Comparison of ENCODE assay signal across 9 cellular contexts in the genomic region with DNA sequence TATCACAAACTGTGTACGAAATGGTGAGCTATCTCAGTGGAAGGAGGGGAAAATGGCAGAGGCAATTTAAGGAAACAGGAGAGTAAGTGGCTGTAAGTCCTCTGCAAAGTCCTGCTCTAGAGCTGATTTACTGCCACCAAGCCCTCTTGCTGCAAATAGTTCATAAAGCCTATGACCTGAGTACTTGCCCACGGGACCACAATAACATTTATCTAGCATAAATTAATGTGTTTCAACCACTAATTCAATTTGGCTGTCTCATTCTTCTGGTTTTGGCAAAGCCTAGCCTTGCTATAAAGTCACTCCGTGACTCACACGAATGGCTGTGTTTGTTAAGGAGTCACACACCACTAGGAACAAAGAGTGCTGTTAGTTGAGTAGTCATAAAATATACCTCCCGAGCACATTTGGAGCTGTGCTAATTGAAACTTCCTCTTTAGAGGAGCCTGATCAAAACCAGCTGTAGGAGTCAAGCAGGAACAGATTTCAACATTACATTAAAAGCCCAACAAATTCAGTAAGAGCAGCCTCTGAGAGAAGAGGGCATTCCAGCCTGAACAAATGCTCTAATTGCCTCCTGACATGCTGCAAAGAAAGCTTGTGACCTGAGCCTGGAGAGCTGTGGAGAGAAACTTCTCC.
DNase-seq lines count a peak whose midpoint lies in the region; ATAC-seq and TF ChIP-seq lines count a peak whose summit lies in the region.
"Had no signal": no experiment of that assay in that cellular context is flagged by ENCODE, and none has a peak within 500 bp of the region (broad histone marks: within the 10 kb centered on the region; RNA-seq: fewer than 3 reads in every experiment).

No MANE protein-coding gene starts in this region.

- H3K4me3 Mint-ChIP-seq in natural killer cell: no peak overlapping the region

- no peaks in the 10 kb centered on the region for H3K9me3 Mint-ChIP-seq in natural killer cell

- no peaks in the 10 kb centered on the region for H3K27me3 Mint-ChIP-seq in natural killer cell (ENCODE audit: low read depth in 2 of 2)

- DNase-seq in G401 (ENCODE audit: low spot score) (peak; percentile 47), NCI-H187 treated with DMSO at 0.1 percent for 48 hours (lab: John Stamatoyannopoulos, UW) (peak; percentile 97), amniotic epithelial cell (ENCODE audit: low read depth) (peak; percentile 99), hepatocyte (ENCODE audit: low spot score) (peak; percentile 68), natural killer cell (no peak), cortex of kidney (lab: John Stamatoyannopoulos, UW) (no peak)

- no peak for TF ChIP-seq CTCF in hepatocyte (IDR thresholded peaks at IDR 0.05; ENCODE audit: poor library complexity)
- no peak for TF ChIP-seq CTCF in natural killer cell (IDR thresholded peaks at IDR 0.05)

- H4K20me1 ChIP-seq in hepatocyte (ENCODE audit: insufficient read depth, poor library complexity, severe bottlenecking): no peaks in the 10 kb centered on the region

- peaks cover 5% of the 10 kb centered on the region for H3K36me3 Mint-ChIP-seq in natural killer cell

- H3K36me3 ChIP-seq in hepatocyte (replicated peaks; ENCODE audit: insufficient read depth, low read depth) (no peaks in the 10 kb centered on the region), skeletal muscle satellite cell (ENCODE audit: insufficient read depth, low read length) (no peaks in the 10 kb centered on the region)

- H3K79me2 ChIP-seq in hepatocyte: no peaks in the 10 kb centered on the region

- H3K4me3 ChIP-seq in hepatocyte (no peak overlapping the region), skeletal muscle satellite cell (ENCODE audit: low read length) (peak overlapping the region; percentile 22)

- H3K4me1 ChIP-seq in hepatocyte (ENCODE audit: insufficient read depth) (peaks cover 26% of the 10 kb centered on the region), skeletal muscle satellite cell (ENCODE audit: control insufficient read depth, insufficient read depth, low read length) (peaks cover 40% of the 10 kb centered on the region)

- H3K9me2 ChIP-seq in hepatocyte (replicated peaks; ENCODE audit: insufficient read depth): no peaks in the 10 kb centered on the region

- ATAC-seq in GM18502 (IDR thresholded peaks at IDR 0.05; ENCODE audit: poor library complexity, unreplicated experiment) (no peak), natural killer cell (no peak)

- no peaks in the 10 kb centered on the region for H3K27me3 ChIP-seq in hepatocyte
- no peaks in the 10 kb centered on the region for H3K27me3 ChIP-seq in skeletal muscle satellite cell (ENCODE audit: control insufficient read depth, insufficient read depth, low read length)

- H3K4me2 ChIP-seq in hepatocyte (peak overlapping the region; percentile 66), skeletal muscle satellite cell (ENCODE audit: low read length) (peak overlapping the region; percentile 69)
- H3K4me2 ChIP-seq: KMS-11 had no signal

- in situ Hi-C loops in G401 (cut with HindIII; ENCODE audit: low sequenced_read_pairs): no loop called here

- H3K9ac ChIP-seq in skeletal muscle satellite cell (ENCODE audit: low read depth, low read length): peak overlapping the region; percentile 76
- H3K9ac ChIP-seq: KMS-11 had no signal

- H3K27ac Mint-ChIP-seq in natural killer cell: no peak overlapping the region

- H3K27ac ChIP-seq in hepatocyte: peak overlapping the region; percentile 78
- H3K27ac ChIP-seq: KMS-11 had no signal

- peak overlapping the region; percentile 10 for H2AFZ ChIP-seq in hepatocyte

- no peaks in the 10 kb centered on the region for H3K4me1 Mint-ChIP-seq in natural killer cell

- 16% methylated on average over 5 of the region's 5 CpGs for WGBS in hepatocyte (ENCODE audit: low lambda C conversion rate, missing lambda C conversion rate)

- intact Hi-C loops in natural killer cell (cut with micrococcal nuclease): no loop called here

- H3K9me3 ChIP-seq in hepatocyte (ENCODE audit: low read depth): no peaks in the 10 kb centered on the region
- H3K9me3 ChIP-seq in skeletal muscle satellite cell (replicated peaks; ENCODE audit: low read length): no peaks in the 10 kb centered on the region

Comparison
In these comparisons a context has a peak if more than half of its experiments do, and no peak if none do; other contexts are left out.
1. DNase-seq: peak in G401 (single experiment), NCI-H187 treated with DMSO at 0.1 percent for 48 hours (single experiment), amniotic epithelial cell (single experiment) and hepatocyte (single experiment); none in natural killer cell (single experiment) and cortex of kidney (single experiment).